1 cellular context compared by ENCODE assay signal in the genomic region with DNA sequence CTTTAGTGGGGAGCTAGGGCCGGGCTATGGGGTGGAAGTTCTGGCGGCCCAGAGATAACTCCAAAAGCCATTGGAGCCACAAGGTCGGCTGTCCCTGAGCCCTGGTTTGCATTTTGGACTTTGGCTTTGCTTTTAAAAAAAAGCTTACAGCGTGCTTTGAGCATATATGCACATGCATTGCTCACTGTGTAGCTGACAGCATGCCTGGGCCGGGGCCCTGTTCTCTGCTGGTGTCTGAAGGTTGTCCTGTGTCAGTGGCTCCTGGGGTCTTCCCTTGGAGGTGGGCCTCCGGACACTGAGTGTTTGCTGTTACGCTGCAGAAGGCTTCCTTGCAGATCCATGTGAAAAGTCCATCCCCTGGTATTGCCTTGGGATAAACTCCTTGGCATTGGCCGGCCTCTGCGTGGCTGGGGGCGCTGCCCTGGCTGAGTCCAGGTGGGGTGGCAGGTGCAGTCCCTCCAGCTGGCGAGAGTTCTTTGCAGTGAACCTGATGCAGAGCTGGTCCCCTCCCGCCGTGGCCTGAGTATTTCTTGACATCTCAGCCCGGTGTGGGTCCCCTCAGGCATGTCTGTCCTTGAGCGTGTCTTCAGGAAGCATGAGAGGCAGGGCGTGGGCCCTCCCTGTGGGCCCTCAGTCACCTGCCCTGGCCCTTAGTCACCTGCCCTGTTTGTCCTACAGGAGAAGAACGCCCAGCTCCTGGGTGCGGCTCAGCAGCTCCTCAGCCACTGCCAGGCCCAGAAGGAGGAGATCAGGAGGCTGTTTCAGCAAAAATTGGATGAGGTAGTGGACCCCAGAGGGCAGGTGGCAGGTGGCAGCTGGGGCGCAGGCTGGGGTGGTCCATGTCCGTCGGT.
TF ChIP-seq lines count a peak whose summit lies in the region.

No MANE protein-coding gene starts in this region.

TF ChIP-seq in HepG2, 621 proteins besides CTCF, POLR2A, EP300 and RAD21 (continued from another document and continues in another):
- TF ChIP-seq, protein P1, sequence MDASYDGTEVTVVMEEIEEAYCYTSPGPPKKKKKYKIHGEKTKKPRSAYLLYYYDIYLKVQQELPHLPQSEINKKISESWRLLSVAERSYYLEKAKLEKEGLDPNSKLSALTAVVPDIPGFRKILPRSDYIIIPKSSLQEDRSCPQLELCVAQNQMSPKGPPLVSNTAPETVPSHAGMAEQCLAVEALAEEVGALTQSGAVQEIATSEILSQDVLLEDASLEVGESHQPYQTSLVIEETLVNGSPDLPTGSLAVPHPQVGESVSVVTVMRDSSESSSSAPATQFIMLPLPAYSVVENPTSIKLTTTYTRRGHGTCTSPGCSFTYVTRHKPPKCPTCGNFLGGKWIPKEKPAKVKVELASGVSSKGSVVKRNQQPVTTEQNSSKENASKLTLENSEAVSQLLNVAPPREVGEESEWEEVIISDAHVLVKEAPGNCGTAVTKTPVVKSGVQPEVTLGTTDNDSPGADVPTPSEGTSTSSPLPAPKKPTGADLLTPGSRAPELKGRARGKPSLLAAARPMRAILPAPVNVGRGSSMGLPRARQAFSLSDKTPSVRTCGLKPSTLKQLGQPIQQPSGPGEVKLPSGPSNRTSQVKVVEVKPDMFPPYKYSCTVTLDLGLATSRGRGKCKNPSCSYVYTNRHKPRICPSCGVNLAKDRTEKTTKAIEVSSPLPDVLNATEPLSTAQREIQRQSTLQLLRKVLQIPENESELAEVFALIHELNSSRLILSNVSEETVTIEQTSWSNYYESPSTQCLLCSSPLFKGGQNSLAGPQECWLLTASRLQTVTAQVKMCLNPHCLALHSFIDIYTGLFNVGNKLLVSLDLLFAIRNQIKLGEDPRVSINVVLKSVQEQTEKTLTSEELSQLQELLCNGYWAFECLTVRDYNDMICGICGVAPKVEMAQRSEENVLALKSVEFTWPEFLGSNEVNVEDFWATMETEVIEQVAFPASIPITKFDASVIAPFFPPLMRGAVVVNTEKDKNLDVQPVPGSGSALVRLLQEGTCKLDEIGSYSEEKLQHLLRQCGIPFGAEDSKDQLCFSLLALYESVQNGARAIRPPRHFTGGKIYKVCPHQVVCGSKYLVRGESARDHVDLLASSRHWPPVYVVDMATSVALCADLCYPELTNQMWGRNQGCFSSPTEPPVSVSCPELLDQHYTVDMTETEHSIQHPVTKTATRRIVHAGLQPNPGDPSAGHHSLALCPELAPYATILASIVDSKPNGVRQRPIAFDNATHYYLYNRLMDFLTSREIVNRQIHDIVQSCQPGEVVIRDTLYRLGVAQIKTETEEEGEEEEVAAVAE (CRISPR knock-in tag; IDR thresholded peaks at IDR 0.05; ENCODE audit: borderline replicate concordance): peak; percentile 64; the same call in 1 of the 2 replicates
- TF ChIP-seq, protein P2, sequence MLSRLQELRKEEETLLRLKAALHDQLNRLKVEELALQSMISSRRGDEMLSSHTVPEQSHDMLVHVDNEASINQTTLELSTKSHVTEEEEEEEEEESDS (CRISPR knock-in tag; IDR thresholded peaks at IDR 0.05; ENCODE audit: borderline replicate concordance): peak; percentile 86; the same call in 1 of the 2 replicates
- TF ChIP-seq, protein P3, sequence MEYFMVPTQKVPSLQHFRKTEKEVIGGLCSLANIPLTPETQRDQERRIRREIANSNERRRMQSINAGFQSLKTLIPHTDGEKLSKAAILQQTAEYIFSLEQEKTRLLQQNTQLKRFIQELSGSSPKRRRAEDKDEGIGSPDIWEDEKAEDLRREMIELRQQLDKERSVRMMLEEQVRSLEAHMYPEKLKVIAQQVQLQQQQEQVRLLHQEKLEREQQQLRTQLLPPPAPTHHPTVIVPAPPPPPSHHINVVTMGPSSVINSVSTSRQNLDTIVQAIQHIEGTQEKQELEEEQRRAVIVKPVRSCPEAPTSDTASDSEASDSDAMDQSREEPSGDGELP (IDR thresholded peaks at IDR 0.05; ENCODE audit: borderline replicate concordance, low read depth): 0 out of 2 replicates have a peak, but pooled peaks have one; percentile 7
- TF ChIP-seq ZNF546 (CRISPR knock-in tag; conservative IDR thresholded peaks at IDR 0.05): peak; percentile 73; the same call in 1 of the 2 replicates
- no peak for TF ChIP-seq ZNF383 (CRISPR knock-in tag; IDR thresholded peaks at IDR 0.05; ENCODE audit: borderline replicate concordance)
- TF ChIP-seq ZNF292 (CRISPR knock-in tag; IDR thresholded peaks at IDR 0.05; ENCODE audit: borderline replicate concordance, low read depth): peak; percentile 39; the same call in 1 of the 2 replicates
- TF ChIP-seq, protein P4, sequence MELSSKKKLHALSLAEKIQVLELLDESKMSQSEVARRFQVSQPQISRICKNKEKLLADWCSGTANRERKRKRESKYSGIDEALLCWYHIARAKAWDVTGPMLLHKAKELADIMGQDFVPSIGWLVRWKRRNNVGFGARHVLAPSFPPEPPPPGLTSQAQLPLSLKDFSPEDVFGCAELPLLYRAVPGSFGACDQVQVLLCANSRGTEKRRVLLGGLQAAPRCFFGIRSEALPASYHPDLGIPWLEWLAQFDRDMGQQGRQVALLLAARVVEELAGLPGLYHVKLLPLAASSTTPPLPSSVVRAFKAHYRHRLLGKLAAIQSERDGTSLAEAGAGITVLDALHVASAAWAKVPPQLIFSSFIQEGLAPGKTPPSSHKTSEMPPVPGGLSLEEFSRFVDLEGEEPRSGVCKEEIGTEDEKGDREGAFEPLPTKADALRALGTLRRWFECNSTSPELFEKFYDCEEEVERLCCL (CRISPR knock-in tag; IDR thresholded peaks at IDR 0.05; ENCODE audit: borderline replicate concordance): no peak
- TF ChIP-seq ZNF34 (CRISPR knock-in tag; IDR thresholded peaks at IDR 0.05; ENCODE audit: borderline replicate concordance): no peak
- TF ChIP-seq, protein P5, sequence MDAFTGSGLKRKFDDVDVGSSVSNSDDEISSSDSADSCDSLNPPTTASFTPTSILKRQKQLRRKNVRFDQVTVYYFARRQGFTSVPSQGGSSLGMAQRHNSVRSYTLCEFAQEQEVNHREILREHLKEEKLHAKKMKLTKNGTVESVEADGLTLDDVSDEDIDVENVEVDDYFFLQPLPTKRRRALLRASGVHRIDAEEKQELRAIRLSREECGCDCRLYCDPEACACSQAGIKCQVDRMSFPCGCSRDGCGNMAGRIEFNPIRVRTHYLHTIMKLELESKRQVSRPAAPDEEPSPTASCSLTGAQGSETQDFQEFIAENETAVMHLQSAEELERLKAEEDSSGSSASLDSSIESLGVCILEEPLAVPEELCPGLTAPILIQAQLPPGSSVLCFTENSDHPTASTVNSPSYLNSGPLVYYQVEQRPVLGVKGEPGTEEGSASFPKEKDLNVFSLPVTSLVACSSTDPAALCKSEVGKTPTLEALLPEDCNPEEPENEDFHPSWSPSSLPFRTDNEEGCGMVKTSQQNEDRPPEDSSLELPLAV (CRISPR knock-in tag; conservative IDR thresholded peaks at IDR 0.05; ENCODE audit: low read depth): no peak
- TF ChIP-seq ZNF235 (CRISPR knock-in tag; IDR thresholded peaks at IDR 0.05; ENCODE audit: borderline replicate concordance): no peak
- no peak for TF ChIP-seq ZNF337 (CRISPR knock-in tag; IDR thresholded peaks at IDR 0.05; ENCODE audit: borderline replicate concordance, low read depth)
- TF ChIP-seq, protein P6, sequence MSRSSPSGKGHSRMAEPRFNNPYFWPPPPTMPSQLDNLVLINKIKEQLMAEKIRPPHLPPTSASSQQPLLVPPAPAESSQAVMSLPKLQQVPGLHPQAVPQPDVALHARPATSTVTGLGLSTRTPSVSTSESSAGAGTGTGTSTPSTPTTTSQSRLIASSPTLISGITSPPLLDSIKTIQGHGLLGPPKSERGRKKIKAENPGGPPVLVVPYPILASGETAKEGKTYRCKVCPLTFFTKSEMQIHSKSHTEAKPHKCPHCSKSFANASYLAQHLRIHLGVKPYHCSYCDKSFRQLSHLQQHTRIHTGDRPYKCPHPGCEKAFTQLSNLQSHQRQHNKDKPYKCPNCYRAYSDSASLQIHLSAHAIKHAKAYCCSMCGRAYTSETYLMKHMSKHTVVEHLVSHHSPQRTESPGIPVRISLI (CRISPR knock-in tag; IDR thresholded peaks at IDR 0.05; ENCODE audit: borderline replicate concordance): peak; percentile 99
- no peak for TF ChIP-seq CHD4 (IDR thresholded peaks at IDR 0.05; ENCODE audit: borderline replicate concordance, low read length)
- TF ChIP-seq BORCS8-MEF2B (CRISPR knock-in tag; IDR thresholded peaks at IDR 0.05): peak; percentile 94
- 0 out of 2 replicates have a peak, but pooled peaks have one; percentile 31 for TF ChIP-seq SMC3 (IDR thresholded peaks at IDR 0.05; ENCODE audit: low read length)
- no peak for TF ChIP-seq ZNF782 (CRISPR knock-in tag; IDR thresholded peaks at IDR 0.05; ENCODE audit: borderline replicate concordance)
- peak; percentile 66; the same call in 1 of the 2 replicates for TF ChIP-seq ZNF879 (CRISPR knock-in tag; IDR thresholded peaks at IDR 0.05)
- TF ChIP-seq FIP1L1 (IDR thresholded peaks at IDR 0.05; ENCODE audit: borderline replicate concordance, insufficient read depth, low read depth, low read length): no peak
- peak; percentile 48; the same call in 1 of the 2 replicates for TF ChIP-seq SIN3A (IDR thresholded peaks at IDR 0.05; ENCODE audit: borderline replicate concordance, low read depth, low read length)
- TF ChIP-seq, protein P7, sequence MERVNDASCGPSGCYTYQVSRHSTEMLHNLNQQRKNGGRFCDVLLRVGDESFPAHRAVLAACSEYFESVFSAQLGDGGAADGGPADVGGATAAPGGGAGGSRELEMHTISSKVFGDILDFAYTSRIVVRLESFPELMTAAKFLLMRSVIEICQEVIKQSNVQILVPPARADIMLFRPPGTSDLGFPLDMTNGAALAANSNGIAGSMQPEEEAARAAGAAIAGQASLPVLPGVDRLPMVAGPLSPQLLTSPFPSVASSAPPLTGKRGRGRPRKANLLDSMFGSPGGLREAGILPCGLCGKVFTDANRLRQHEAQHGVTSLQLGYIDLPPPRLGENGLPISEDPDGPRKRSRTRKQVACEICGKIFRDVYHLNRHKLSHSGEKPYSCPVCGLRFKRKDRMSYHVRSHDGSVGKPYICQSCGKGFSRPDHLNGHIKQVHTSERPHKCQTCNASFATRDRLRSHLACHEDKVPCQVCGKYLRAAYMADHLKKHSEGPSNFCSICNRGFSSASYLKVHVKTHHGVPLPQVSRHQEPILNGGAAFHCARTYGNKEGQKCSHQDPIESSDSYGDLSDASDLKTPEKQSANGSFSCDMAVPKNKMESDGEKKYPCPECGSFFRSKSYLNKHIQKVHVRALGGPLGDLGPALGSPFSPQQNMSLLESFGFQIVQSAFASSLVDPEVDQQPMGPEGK (CRISPR knock-in tag; IDR thresholded peaks at IDR 0.05): peak; percentile 20; the same call in 1 of the 2 replicates
- TF ChIP-seq ZNF430 (CRISPR knock-in tag; IDR thresholded peaks at IDR 0.05): no peak; the same call in 1 of the 2 replicates
- 0 out of 2 replicates have a peak, but pooled peaks have one; percentile 40 for TF ChIP-seq DNMT3B (CRISPR knock-in tag; conservative IDR thresholded peaks at IDR 0.05)
- peak; percentile 62 for TF ChIP-seq GATAD2A (CRISPR knock-in tag; IDR thresholded peaks at IDR 0.05)
- 0 out of 2 replicates have a peak, but pooled peaks have one; percentile 74 for TF ChIP-seq ZNF746 (CRISPR knock-in tag; IDR thresholded peaks at IDR 0.05)
- no peak for TF ChIP-seq NFE2 (CRISPR knock-in tag; IDR thresholded peaks at IDR 0.05)
- peak; percentile 89 for TF ChIP-seq ZNF367 (CRISPR knock-in tag; IDR thresholded peaks at IDR 0.05; ENCODE audit: borderline replicate concordance)
- TF ChIP-seq HNRNPLL (IDR thresholded peaks at IDR 0.05; ENCODE audit: low read depth, low read length, poor library complexity, severe bottlenecking): no peak
- TF ChIP-seq CCDC6 (CRISPR knock-in tag; IDR thresholded peaks at IDR 0.05): peak; percentile 39; the same call in 1 of the 2 replicates
- TF ChIP-seq SP5 (CRISPR knock-in tag; IDR thresholded peaks at IDR 0.05; ENCODE audit: borderline replicate concordance, low read depth): 0 out of 2 replicates have a peak, but pooled peaks have one; percentile 11
- TF ChIP-seq ZNF354B (CRISPR knock-in tag; IDR thresholded peaks at IDR 0.05): peak; percentile 40; the same call in 1 of the 2 replicates
- TF ChIP-seq, protein P8, sequence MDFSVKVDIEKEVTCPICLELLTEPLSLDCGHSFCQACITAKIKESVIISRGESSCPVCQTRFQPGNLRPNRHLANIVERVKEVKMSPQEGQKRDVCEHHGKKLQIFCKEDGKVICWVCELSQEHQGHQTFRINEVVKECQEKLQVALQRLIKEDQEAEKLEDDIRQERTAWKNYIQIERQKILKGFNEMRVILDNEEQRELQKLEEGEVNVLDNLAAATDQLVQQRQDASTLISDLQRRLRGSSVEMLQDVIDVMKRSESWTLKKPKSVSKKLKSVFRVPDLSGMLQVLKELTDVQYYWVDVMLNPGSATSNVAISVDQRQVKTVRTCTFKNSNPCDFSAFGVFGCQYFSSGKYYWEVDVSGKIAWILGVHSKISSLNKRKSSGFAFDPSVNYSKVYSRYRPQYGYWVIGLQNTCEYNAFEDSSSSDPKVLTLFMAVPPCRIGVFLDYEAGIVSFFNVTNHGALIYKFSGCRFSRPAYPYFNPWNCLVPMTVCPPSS (IDR thresholded peaks at IDR 0.05): no peak
- TF ChIP-seq ZNF234 (CRISPR knock-in tag; conservative IDR thresholded peaks at IDR 0.05): no peak
- TF ChIP-seq ZNF558 (CRISPR knock-in tag; IDR thresholded peaks at IDR 0.05; ENCODE audit: borderline replicate concordance): peak; percentile 98; the same call in 1 of the 2 replicates
- TF ChIP-seq, protein P9, sequence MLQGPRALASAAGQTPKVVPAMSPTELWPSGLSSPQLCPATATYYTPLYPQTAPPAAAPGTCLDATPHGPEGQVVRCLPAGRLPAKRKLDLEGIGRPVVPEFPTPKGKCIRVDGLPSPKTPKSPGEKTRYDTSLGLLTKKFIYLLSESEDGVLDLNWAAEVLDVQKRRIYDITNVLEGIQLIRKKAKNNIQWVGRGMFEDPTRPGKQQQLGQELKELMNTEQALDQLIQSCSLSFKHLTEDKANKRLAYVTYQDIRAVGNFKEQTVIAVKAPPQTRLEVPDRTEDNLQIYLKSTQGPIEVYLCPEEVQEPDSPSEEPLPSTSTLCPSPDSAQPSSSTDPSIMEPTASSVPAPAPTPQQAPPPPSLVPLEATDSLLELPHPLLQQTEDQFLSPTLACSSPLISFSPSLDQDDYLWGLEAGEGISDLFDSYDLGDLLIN (CRISPR knock-in tag; IDR thresholded peaks at IDR 0.05; ENCODE audit: borderline replicate concordance): 0 out of 2 replicates have a peak, but pooled peaks have one; percentile 26
